In genomic region chr7:40891232-40891631, GRCh38 we compare ENCODE assay signal across 34 cellular contexts.
"Had no signal": no experiment of that assay in that cellular context is flagged by ENCODE, and none has a peak within 500 bp of the region (broad histone marks: within the 10 kb centered on the region; RNA-seq: fewer than 3 reads in every experiment).

No MANE protein-coding gene starts in this region.

- H3K4me3 ChIP-seq: MG63 had no signal

- H3K36me3 ChIP-seq: MG63 had no signal

- DNase-seq: Karpas-422, Kasumi-1, MG63, MM.1S, MV-4-11, NCI-H1048, NCI-H1092, NCI-H1092 treated with DMSO at 0.1 percent for 48 hours, NCI-H1105, NCI-H1105 treated with DMSO at 0.1 percent for 48 hours, NCI-H1417, NCI-H1417 treated with DMSO at 0.1 percent for 48 hours, NCI-H1436, NCI-H1436 treated with DMSO at 0.1 percent for 48 hours, NCI-H146, NCI-H1694, NCI-H1694 treated with DMSO at 0.1 percent for 48 hours, NCI-H187, NCI-H187 treated with DMSO at 0.1 percent for 48 hours, NCI-H1930, NCI-H2029, NCI-H2029 treated with DMSO at 0.1 percent for 48 hours, NCI-H2081, NCI-H2081 treated with DMSO at 0.1 percent for 48 hours, NCI-H2107, NCI-H2171, NCI-H2171 treated with DMSO at 0.1 percent for 48 hours, NCI-H2227 treated with DMSO at 0.1 percent for 48 hours, NCI-H226, NCI-H345, NCI-H446, NCI-H446 treated with DMSO at 0.1 percent for 48 hours, NCI-H510A, NCI-H510A treated with DMSO at 0.1 percent for 48 hours had no signal
